In the genomic region with DNA sequence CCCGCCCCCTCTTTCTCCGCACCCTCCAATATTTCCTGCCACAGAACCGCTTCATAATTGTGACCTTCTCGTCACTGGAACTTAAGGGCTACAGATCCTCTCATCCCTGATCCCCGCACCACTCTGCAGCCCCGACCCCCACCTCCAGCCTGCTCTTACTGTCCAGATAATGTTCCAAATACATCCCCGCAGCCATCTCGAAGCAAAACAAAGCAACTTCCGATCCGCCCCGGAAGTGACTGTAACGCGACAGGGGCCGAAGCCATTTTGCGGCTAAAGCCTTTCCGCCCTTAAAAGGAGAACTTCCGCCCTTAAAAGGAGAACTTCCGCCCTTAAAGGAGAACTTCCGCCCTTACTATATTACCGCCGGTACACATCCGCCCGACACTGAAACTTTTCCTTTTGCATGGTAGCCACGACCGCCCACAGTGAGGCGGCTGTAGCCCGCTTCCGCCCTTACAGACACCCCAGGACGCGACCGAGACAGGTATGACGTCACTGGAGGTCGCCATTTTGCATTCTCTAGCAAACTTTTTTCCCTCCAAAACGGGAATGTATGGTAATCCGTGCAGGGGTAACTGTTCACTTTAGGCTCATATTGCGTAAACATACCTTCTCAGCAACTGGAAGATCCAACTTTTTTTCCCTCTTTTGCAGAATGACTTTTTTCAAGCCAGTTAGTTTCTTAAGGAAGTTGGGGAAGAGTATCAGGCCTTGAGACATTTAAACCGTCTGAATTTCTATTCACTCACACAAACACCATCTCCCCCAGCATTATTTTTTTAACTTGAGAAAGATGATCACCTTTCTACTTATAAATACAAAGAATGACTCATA, we compare ENCODE assay signal across 1 cellular context.
TF ChIP-seq lines count a peak whose summit lies in the region.

A gene (minus strand): TSS at position 214 of the 837 bp plus-strand sequence. CDS start 18 bp downstream, at position 196.

TF ChIP-seq in HepG2, 621 proteins besides CTCF, POLR2A, EP300 and RAD21 (continued from another document):
- TF ChIP-seq FOXJ3 (CRISPR knock-in tag; IDR thresholded peaks at IDR 0.05; ENCODE audit: borderline replicate concordance) (peak; percentile 37; the same call in 1 of the 2 replicates), DMAP1 (CRISPR knock-in tag; IDR thresholded peaks at IDR 0.05) (peak; percentile 66), NRL (CRISPR knock-in tag; IDR thresholded peaks at IDR 0.05; ENCODE audit: borderline replicate concordance) (peak; percentile 32; the same call in 1 of the 2 replicates)
- TF ChIP-seq, protein P1, sequence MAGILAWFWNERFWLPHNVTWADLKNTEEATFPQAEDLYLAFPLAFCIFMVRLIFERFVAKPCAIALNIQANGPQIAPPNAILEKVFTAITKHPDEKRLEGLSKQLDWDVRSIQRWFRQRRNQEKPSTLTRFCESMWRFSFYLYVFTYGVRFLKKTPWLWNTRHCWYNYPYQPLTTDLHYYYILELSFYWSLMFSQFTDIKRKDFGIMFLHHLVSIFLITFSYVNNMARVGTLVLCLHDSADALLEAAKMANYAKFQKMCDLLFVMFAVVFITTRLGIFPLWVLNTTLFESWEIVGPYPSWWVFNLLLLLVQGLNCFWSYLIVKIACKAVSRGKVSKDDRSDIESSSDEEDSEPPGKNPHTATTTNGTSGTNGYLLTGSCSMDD (CRISPR knock-in tag; IDR thresholded peaks at IDR 0.05), result no peak
